ENCODE assay signal across 29 cellular contexts in genomic region chr3:155312781-155313180, GRCh38. TPM values are rescaled to one million over a fixed set of nuclear protein-coding genes. Genes with fewer than 3 reads are reported as not detected.
DNase-seq lines count a peak whose midpoint lies in the region; ATAC-seq and TF ChIP-seq lines count a peak whose summit lies in the region.
"Had no signal": no experiment of that assay in that cellular context is flagged by ENCODE, and none has a peak within 500 bp of the region (broad histone marks: within the 10 kb centered on the region; RNA-seq: fewer than 3 reads in every experiment).

No MANE protein-coding gene starts in this region.

- ATAC-seq in gastrocnemius medialis: no peak
- ATAC-seq: activated CD4-positive, alpha-beta T cell treated with anti-CD3 and anti-CD28 coated beads for 36 hours; foreskin keratinocyte; GM12878; heart right ventricle; stimulated activated effector memory CD8-positive, alpha-beta T cell treated with anti-CD3 and anti-CD28 coated beads, Interleukin-12 subunit alpha, Interleukin-12 subunit beta, amount 100 ng/mL, for 72 hours; T-helper 17 cell had no signal

- H2AFZ ChIP-seq in GM23248 (peak overlapping the region; percentile 53), SU-DHL-6 (ENCODE audit: low read depth, low read length, severe bottlenecking) (peak overlapping the region; percentile 15)
- H2AFZ ChIP-seq: neural progenitor cell had no signal

- intact Hi-C loops in gastrocnemius medialis (cut with DNase I; ENCODE audit: low total_unique reads): loop anchor here (2.0 to 5.0 kb wide), 2 partner anchors 120 to 248 kb away; no protein-coding TSS in a partner anchor
- intact Hi-C loops in cardiac septum (cut with DNase I): no loop called here

- H4K20me1 ChIP-seq in GM23248 (ENCODE audit: insufficient read depth) (no peaks in the 10 kb centered on the region), SU-DHL-6 (ENCODE audit: low read depth, low read length) (no peaks in the 10 kb centered on the region)

- H3K9me2 ChIP-seq in GM23248 (ENCODE audit: insufficient read depth) (no peaks in the 10 kb centered on the region), SU-DHL-6 (replicated peaks; ENCODE audit: insufficient read depth, low read length) (no peaks in the 10 kb centered on the region)

- 28 to 29% methylated on average over 2 of the region's 2 CpGs for WGBS in GM23248 (ENCODE audit: low coverage in 1 of 2, low lambda C conversion rate in 2 of 2, missing lambda C conversion rate in 2 of 2), 2 experiments

- H3K27ac ChIP-seq in GM23248: peak overlapping the region; percentile 60
- no peak overlapping the region for H3K27ac ChIP-seq in SU-DHL-6 (ENCODE audit: low read depth, low read length)
- peak overlapping the region; percentile 71 to 79 (median 77) for H3K27ac ChIP-seq in gastrocnemius medialis
- H3K27ac ChIP-seq: foreskin keratinocyte, heart right ventricle, neural progenitor cell, RWPE1 had no signal

- no peak for TF ChIP-seq CTCF in SU-DHL-6 (IDR thresholded peaks at IDR 0.05; ENCODE audit: insufficient read depth, low read length, poor library complexity, severe bottlenecking)
- no peak for TF ChIP-seq CTCF in fibroblast of mammary gland (conservative IDR thresholded peaks at IDR 0.05; ENCODE audit: control insufficient read depth, insufficient read depth, low read depth, low read length)
- no peak for TF ChIP-seq CTCF in gastrocnemius medialis (IDR thresholded peaks at IDR 0.05 in 4 of 5, conservative IDR thresholded peaks at IDR 0.05 in 1 of 5)

- H3K79me2 ChIP-seq in GM23248 (ENCODE audit: insufficient read depth) (no peaks in the 10 kb centered on the region), SU-DHL-6 (ENCODE audit: insufficient read depth, low read length) (no peaks in the 10 kb centered on the region)

- DNase-seq in GM23248 (peak; percentile 46), fibroblast of mammary gland (ENCODE audit: low read depth) (peak; percentile 40), gastrocnemius medialis (no peak), cardiac septum (ENCODE audit: low spot score) (no peak), GDM1 (lab: John Stamatoyannopoulos, UW) (no peak), NCI-H1092 treated with DMSO at 0.1 percent for 48 hours (lab: John Stamatoyannopoulos, UW) (no peak)
- DNase-seq: activated CD4-positive, alpha-beta T cell treated with anti-CD3 and anti-CD28 coated beads for 36 hours; activated CD8-positive, alpha-beta memory T cell treated with anti-CD3 and anti-CD28 coated beads for 24 hours; activated effector memory CD4-positive, alpha-beta T cell treated with Interleukin-2 at 50 U/mL for 16 hours; activated naive CD8-positive, alpha-beta T cell treated with anti-CD3 and anti-CD28 coated beads for 36 hours; C1 segment of cervical spinal cord; DND-41; heart right ventricle; KBM-7; mammary epithelial cell; MG63; NCI-H2029; NCI-H2227 treated with DMSO at 0.1 percent for 48 hours; stimulated activated CD4-positive, alpha-beta T cell treated with anti-CD3 and anti-CD28 coated beads, Interleukin-4, amount 100 ng/mL, for 24 hours; T-helper 17 cell had no signal

- H3K9me3 ChIP-seq in GM23248 (ENCODE audit: low read depth) (no peaks in the 10 kb centered on the region), SU-DHL-6 (ENCODE audit: insufficient read depth, low read length) (no peaks in the 10 kb centered on the region), gastrocnemius medialis (no peaks in the 10 kb centered on the region)
- H3K9me3 ChIP-seq: MG63 had no signal

- no peak overlapping the region for H3K9ac ChIP-seq in GM23248
- H3K9ac ChIP-seq in SU-DHL-6 (ENCODE audit: low read length): no peak overlapping the region
- H3K9ac ChIP-seq: neural progenitor cell had no signal

- H3F3A ChIP-seq in GM23248 (ENCODE audit: insufficient read depth) (peaks cover 19% of the 10 kb centered on the region), SU-DHL-6 (ENCODE audit: insufficient read depth) (no peaks in the 10 kb centered on the region)

- in situ Hi-C loops in GM23248 (cut with MboI): loop anchor here (25.0 kb wide), 1 partner anchor 975 kb away; no protein-coding TSS in a partner anchor
- in situ Hi-C loops in gastrocnemius medialis (cut with MboI; ENCODE audit: low sequenced_read_pairs in 4 of 4): loop anchor here in 2 of 4 donors (25.0 kb wide), 2 partner anchors 225 to 350 kb away; partner anchors contain the start of gene MME (in 1 of the 2)

- H3K4me1 ChIP-seq in GM23248 (ENCODE audit: insufficient read depth) (peaks cover 46% of the 10 kb centered on the region), gastrocnemius medialis (peaks cover 35 to 38% of the 10 kb centered on the region in 2 donors)
- H3K4me1 ChIP-seq: foreskin keratinocyte, neural progenitor cell had no signal

- H3K4me2 ChIP-seq in GM23248 (ENCODE audit: unreplicated experiment) (peak overlapping the region; percentile 53), SU-DHL-6 (ENCODE audit: low read depth, low read length, poor library complexity, severe bottlenecking) (no peak overlapping the region)
- H3K4me2 ChIP-seq: neural progenitor cell had no signal

- H3K36me3 ChIP-seq in GM23248 (ENCODE audit: low read depth) (no peaks in the 10 kb centered on the region), SU-DHL-6 (ENCODE audit: low read length) (no peaks in the 10 kb centered on the region), gastrocnemius medialis (no peaks in the 10 kb centered on the region)
- H3K36me3 ChIP-seq: heart right ventricle, MG63, neural progenitor cell had no signal

- no peak overlapping the region for H3K4me3 ChIP-seq in GM23248
- no peak overlapping the region for H3K4me3 ChIP-seq in SU-DHL-6 (ENCODE audit: insufficient read depth, low read length, poor library complexity, severe bottlenecking)
- H3K4me3 ChIP-seq in fibroblast of mammary gland (ENCODE audit: control insufficient read depth, low read depth, low read length): no peak overlapping the region
- no peak overlapping the region for H3K4me3 ChIP-seq in gastrocnemius medialis
- H3K4me3 ChIP-seq: GM12878, heart right ventricle, MG63, neural progenitor cell had no signal

- H3K27me3 ChIP-seq in GM23248 (replicated peaks; ENCODE audit: insufficient read depth) (no peaks in the 10 kb centered on the region), SU-DHL-6 (ENCODE audit: low read length) (no peaks in the 10 kb centered on the region), gastrocnemius medialis (no peaks in the 10 kb centered on the region)
- H3K27me3 ChIP-seq: foreskin keratinocyte, heart right ventricle, MG63, neural progenitor cell had no signal

- no peak for TF ChIP-seq POLR2A in gastrocnemius medialis (IDR thresholded peaks at IDR 0.05)

RNA-seq across cellular contexts. Expression of gene STRIT1, which starts 19.3 kb away (rescaled TPM):
- total RNA-seq in GM23248 (2014; rRNA removed; shearing (Covaris generic)): not detected in 2 replicates
- not detected in 2 replicates for polyA plus RNA-seq in GM23248 (2016; fragmentation: Nextera tagmentation; extraction: Ambion mirVana)
- total RNA-seq in gastrocnemius medialis (1,000 to 10,000 TPM in 3 of 4 donors, 100 to 1,000 TPM in 1; 507 to 2,272 (median 1,180) TPM), cardiac septum (4.8 TPM)
- total RNA-seq: activated CD4-positive, alpha-beta T cell treated with anti-CD3 and anti-CD28 coated beads for 36 hours; activated naive CD8-positive, alpha-beta T cell treated with anti-CD3 and anti-CD28 coated beads for 36 hours; cerebellum; foreskin keratinocyte; GM12878; mammary epithelial cell; subcutaneous adipose tissue; T-helper 17 cell had no signal
- polyA plus RNA-seq: AG04450, foreskin keratinocyte, GM12878, mammary epithelial cell had no signal

Comparison
In these comparisons a context has a peak if more than half of its experiments do, and no peak if none do; other contexts are left out.
1. DNase-seq: peak in GM23248 (single experiment) and fibroblast of mammary gland (single experiment); none in gastrocnemius medialis (0 of 2), cardiac septum (single experiment), GDM1 (single experiment) and NCI-H1092 treated with DMSO at 0.1 percent for 48 hours (single experiment).
2. RNA of gene STRIT1, which starts 19.3 kb away (total RNA-seq): 507 to 2,272 TPM in gastrocnemius medialis; 4.8 TPM in cardiac septum (single experiment) and not detected in GM23248; every median in the first group is over 10 times any median in the second.